19 cellular contexts compared by ENCODE assay signal in genomic region chr13:104314926-104315535, GRCh38.
DNase-seq lines count a peak whose midpoint lies in the region; ATAC-seq, FAIRE-seq and TF ChIP-seq lines count a peak whose summit lies in the region.
"Had no signal": no experiment of that assay in that cellular context is flagged by ENCODE, and none has a peak within 500 bp of the region (broad histone marks: within the 10 kb centered on the region; RNA-seq: fewer than 3 reads in every experiment).

No MANE protein-coding gene starts in this region.

- ATAC-seq in WTC11 = no peak
- no peak for ATAC-seq in HepG2
- ATAC-seq: activated CD8-positive, alpha-beta T cell treated with anti-CD3 and anti-CD28 coated beads for 36 hours; gastroesophageal sphincter had no signal

- intact Hi-C loops in HepG2 (cut with micrococcal nuclease; ENCODE audit: unreplicated experiment) = no loop called here

- no peak overlapping the region for H3K4me2 ChIP-seq in HepG2 (ENCODE audit: low read depth, low read length)

- peaks cover 5% of the 10 kb centered on the region for H3K9me3 ChIP-seq in MG63
- H3K9me3 ChIP-seq in HepG2 (ENCODE audit: low read length) = peaks cover 42% of the 10 kb centered on the region
- H3K9me3 ChIP-seq: gastroesophageal sphincter, Peyer's patch had no signal

- H3K79me2 ChIP-seq in ACC112 (ENCODE audit: control insufficient read depth, insufficient read depth, low read length, unreplicated experiment) (no peaks in the 10 kb centered on the region), HepG2 (ENCODE audit: insufficient read depth, low read length) (no peaks in the 10 kb centered on the region)

- no peak overlapping the region for H3K27ac Mint-ChIP-seq in WTC11
- H3K27ac Mint-ChIP-seq: activated CD8-positive, alpha-beta T cell treated with anti-CD3 and anti-CD28 coated beads for 36 hours; type B pancreatic cell had no signal

- 0% methylated on average over 3 of the region's 3 CpGs for WGBS in HepG2 (ENCODE audit: low lambda C conversion rate)

- TF ChIP-seq CTCF in bronchial epithelial cell (IDR thresholded peaks at IDR 0.05; ENCODE audit: insufficient read depth, low read length, severe bottlenecking) = no peak
- TF ChIP-seq CTCF in WTC11 (IDR thresholded peaks at IDR 0.05) = no peak
- TF ChIP-seq CTCF in HepG2 (CRISPR knock-in tag; IDR thresholded peaks at IDR 0.05) = no peak

- POLR2A ChIA-PET in WTC11 (lab: Charles Lee) (no interaction called here), HepG2 (lab: Yijun Ruan, JAX) (no interaction called here)

- no peak overlapping the region for H3K4me3 Mint-ChIP-seq in WTC11
- H3K4me3 Mint-ChIP-seq: activated CD8-positive, alpha-beta T cell treated with anti-CD3 and anti-CD28 coated beads for 36 hours; type B pancreatic cell had no signal

- CTCF ChIA-PET in WTC11 (lab: Charles Lee) = no interaction called here
- CTCF ChIA-PET in HepG2 (lab: Yijun Ruan, JAX; ENCODE audit: low intra/inter-chr PET ratio, low total read pairs) = no interaction called here

- H3K4me1 Mint-ChIP-seq in WTC11 = no peaks in the 10 kb centered on the region

- H3K27me3 Mint-ChIP-seq in WTC11 (ENCODE audit: low read depth) = no peaks in the 10 kb centered on the region
- H3K27me3 Mint-ChIP-seq: type B pancreatic cell had no signal

- no peak for FAIRE-seq in bronchial epithelial cell (lab: Jason Lieb, UNC)
- no peak for FAIRE-seq in HepG2 (lab: Jason Lieb, UNC)
- FAIRE-seq: H1 had no signal

- H3K36me3 ChIP-seq in ACC112 (ENCODE audit: insufficient read depth, low read length) = no peaks in the 10 kb centered on the region
- H3K36me3 ChIP-seq in MG63 = no peaks in the 10 kb centered on the region
- H3K36me3 ChIP-seq in bronchial epithelial cell (ENCODE audit: control insufficient read depth, insufficient read depth, low read length) = no peaks in the 10 kb centered on the region
- no peaks in the 10 kb centered on the region for H3K36me3 ChIP-seq in HepG2 (replicated peaks in 1 of 2; ENCODE audit: control insufficient read depth in 1 of 2, insufficient read depth in 2 of 2, low read length in 2 of 2)
- H3K36me3 ChIP-seq: gastroesophageal sphincter, Peyer's patch had no signal

- no peak overlapping the region for H3K9ac ChIP-seq in HepG2 (ENCODE audit: insufficient read depth, low read depth, low read length)

- DNase-seq in MG63 = peak; percentile 18
- DNase-seq in bronchial epithelial cell (ENCODE audit: low read depth) = peak; percentile 63
- DNase-seq in kidney tubule cell (ENCODE audit: low spot score) = peak; percentile 84
- no peak for DNase-seq in WTC11 (ENCODE audit: low spot score)
- DNase-seq in ACHN = no peak
- no peak for DNase-seq in HepG2 (ENCODE audit: low spot score)
- DNase-seq in LoVo (ENCODE audit: low spot score) = no peak
- DNase-seq: activated CD4-positive, CD25-positive, alpha-beta regulatory T cell; activated CD8-positive, alpha-beta T cell treated with anti-CD3 and anti-CD28 coated beads for 36 hours; C1 segment of cervical spinal cord; caudate nucleus; NCI-H1105 treated with DMSO at 0.1 percent for 48 hours; NCI-H510A; occipital lobe; Peyer's patch had no signal

- in situ Hi-C loops in ACHN (cut with HindIII; ENCODE audit: low pct_ligation_motif_present, low pct_unique_long_range_greater_than_20kb, low sequenced_read_pairs) (no loop called here), HepG2 (cut with HindIII; ENCODE audit: extremely low pct_ligation_motif_present, low pct_unique_long_range_greater_than_20kb) (no loop called here)

- H2AFZ ChIP-seq in ACC112 (ENCODE audit: low read length, unreplicated experiment) = peak overlapping the region; percentile 29
- no peak overlapping the region for H2AFZ ChIP-seq in HepG2 (ENCODE audit: low read length)

- H3K4me1 ChIP-seq in ACC112 (ENCODE audit: control insufficient read depth, insufficient read depth, low read length, unreplicated experiment) = peaks cover 15% of the 10 kb centered on the region
- H3K4me1 ChIP-seq in HepG2 (ENCODE audit: insufficient read depth, low read length) = no peaks in the 10 kb centered on the region
- H3K4me1 ChIP-seq: gastroesophageal sphincter, Peyer's patch had no signal

- H3K27ac ChIP-seq in ACC112 (ENCODE audit: low read depth, low read length) (peak overlapping the region; percentile 80), HepG2 (ENCODE audit: extremely low read length, insufficient read depth, low read length) (no peak overlapping the region)
- H3K27ac ChIP-seq: gastroesophageal sphincter, Peyer's patch had no signal

- TF ChIP-seq POLR2A in HepG2 (IDR thresholded peaks at IDR 0.05; ENCODE audit: insufficient read depth in 1 of 2, low read depth in 2 of 2, low read length in 2 of 2) = no peak

- H3K4me3 ChIP-seq in ACC112 (ENCODE audit: low read depth, low read length) (no peak overlapping the region), MG63 (no peak overlapping the region), bronchial epithelial cell (ENCODE audit: low read depth, low read length) (no peak overlapping the region), HepG2 (replicated peaks in 1 of 3; ENCODE audit: insufficient read depth in 1 of 3, low read depth in 2 of 3, low read length in 3 of 3) (no peak overlapping the region)
- H3K4me3 ChIP-seq: gastroesophageal sphincter, Peyer's patch had no signal

- no peaks in the 10 kb centered on the region for H4K20me1 ChIP-seq in HepG2 (ENCODE audit: insufficient read depth, low read length)

- BruUV-seq in HepG2 (replicated peaks; lab: Mats Ljungman, UMichigan) = no TSS peak

- TF ChIP-seq RAD21 in HepG2 (CRISPR knock-in tag; IDR thresholded peaks at IDR 0.05) = no peak

- TF ChIP-seq EP300 in HepG2 (IDR thresholded peaks at IDR 0.05; ENCODE audit: low read depth in 2 of 2, low read length in 2 of 2) = no peak
- no peak for TF ChIP-seq EP300 in HepG2 (CRISPR knock-in tag; IDR thresholded peaks at IDR 0.05; ENCODE audit: borderline replicate concordance)

- no peaks in the 10 kb centered on the region for H3K27me3 ChIP-seq in ACC112 (ENCODE audit: insufficient read depth, low read length)
- H3K27me3 ChIP-seq in MG63 = no peaks in the 10 kb centered on the region
- no peaks in the 10 kb centered on the region for H3K27me3 ChIP-seq in bronchial epithelial cell (ENCODE audit: control insufficient read depth, insufficient read depth, low read length)
- no peaks in the 10 kb centered on the region for H3K27me3 ChIP-seq in HepG2 (ENCODE audit: control insufficient read depth in 1 of 2, insufficient read depth in 2 of 2, low read length in 2 of 2)
- H3K27me3 ChIP-seq: gastroesophageal sphincter, Peyer's patch had no signal

- H3K36me3 Mint-ChIP-seq in WTC11 = peaks cover 18% of the 10 kb centered on the region
- H3K36me3 Mint-ChIP-seq: type B pancreatic cell had no signal

- peaks cover 33% of the 10 kb centered on the region for H3K9me3 Mint-ChIP-seq in WTC11
- H3K9me3 Mint-ChIP-seq: activated CD8-positive, alpha-beta T cell treated with anti-CD3 and anti-CD28 coated beads for 36 hours had no signal

TF ChIP-seq in WTC11, 78 proteins besides CTCF, POLR2A, EP300 and RAD21:
- no peak for TF ChIP-seq NFYB (CRISPR knock-in tag; conservative IDR thresholded peaks at IDR 0.05; ENCODE audit: low read depth)
- no peak for TF ChIP-seq ZNF423 (CRISPR knock-in tag; IDR thresholded peaks at IDR 0.05)
- no peak for TF ChIP-seq SP1 (CRISPR knock-in tag; conservative IDR thresholded peaks at IDR 0.05)
- TF ChIP-seq GTF2I (CRISPR knock-in tag; conservative IDR thresholded peaks at IDR 0.05) = no peak
- TF ChIP-seq ZNF281 (CRISPR knock-in tag; IDR thresholded peaks at IDR 0.05) = no peak

TF ChIP-seq in HepG2, 621 proteins besides CTCF, POLR2A, EP300 and RAD21:
- no peak for TF ChIP-seq PAF1 (CRISPR knock-in tag; IDR thresholded peaks at IDR 0.05)
- TF ChIP-seq ZBTB34 (CRISPR knock-in tag; IDR thresholded peaks at IDR 0.05) = no peak

Comparison
In these comparisons a context has a peak if more than half of its experiments do, and no peak if none do; other contexts are left out.
1. DNase-seq: peak in MG63 (single experiment), bronchial epithelial cell (single experiment) and kidney tubule cell (single experiment); none in WTC11 (single experiment), ACHN (single experiment), HepG2 (single experiment) and LoVo (single experiment).